ENCODE assay signal across 8 cellular contexts in genomic region chr22:33271390-33272161, GRCh38.
DNase-seq lines count a peak whose midpoint lies in the region; ATAC-seq, FAIRE-seq and TF ChIP-seq lines count a peak whose summit lies in the region.

No MANE protein-coding gene starts in this region.

- peak overlapping the region in 2 of 4 donors; percentile 70 to 73 for H3K27ac ChIP-seq in Peyer's patch

- H3K9me3 Mint-ChIP-seq in Calu3 (ENCODE audit: low read depth, unreplicated experiment) (no peaks in the 10 kb centered on the region), immature natural killer cell (no peaks in the 10 kb centered on the region)

- DNase-seq in GM18507 (ENCODE audit: extremely low spot score, insufficient read length, low read depth), result peak; percentile 33
- peak in 2 of 3 donors; percentile 35 to 51 for DNase-seq in Peyer's patch
- peak in 2 of 3 donors; percentile 53 to 58 for DNase-seq in mucosa of descending colon
- DNase-seq in Calu3, result no peak
- no peak for DNase-seq in H54 (ENCODE audit: insufficient read length, low spot score)
- no peak for DNase-seq in SKM-1 (lab: John Stamatoyannopoulos, UW; ENCODE audit: unreplicated experiment)
- no peak for DNase-seq in immature natural killer cell

- H3K4me3 Mint-ChIP-seq in Calu3 (ENCODE audit: low read depth, unreplicated experiment), result no peak overlapping the region
- H3K4me3 Mint-ChIP-seq in immature natural killer cell, result no peak overlapping the region

- H3K27me3 Mint-ChIP-seq in Calu3 (ENCODE audit: unreplicated experiment) (no peaks in the 10 kb centered on the region), immature natural killer cell (ENCODE audit: low read depth in 3 of 3) (peaks cover 0 to 4% (median 0%) of the 10 kb centered on the region in 3 donors)

- H3K9me3 ChIP-seq in Peyer's patch (no peaks in the 10 kb centered on the region), mucosa of descending colon (no peaks in the 10 kb centered on the region)

- no peak overlapping the region for H3K27ac Mint-ChIP-seq in Calu3 (ENCODE audit: unreplicated experiment)
- H3K27ac Mint-ChIP-seq in immature natural killer cell, result no peak overlapping the region

- H3K4me1 ChIP-seq in Peyer's patch (peaks cover 0 to 14% (median 3%) of the 10 kb centered on the region in 4 donors), mucosa of descending colon (ENCODE audit: low read depth) (peaks cover 14% of the 10 kb centered on the region)

- no peak for TF ChIP-seq POLR2A in Peyer's patch (IDR thresholded peaks at IDR 0.05)
- no peak for TF ChIP-seq POLR2A in H54 (IDR thresholded peaks at IDR 0.05; ENCODE audit: low read depth, low read length)

- peak; percentile 73 for ATAC-seq in HG02798 (IDR thresholded peaks at IDR 0.05; ENCODE audit: poor library complexity, unreplicated experiment)
- ATAC-seq in mucosa of descending colon, result peak; percentile 76

- H3K27me3 ChIP-seq in Peyer's patch, result no peaks in the 10 kb centered on the region

- TF ChIP-seq CTCF in Peyer's patch (IDR thresholded peaks at IDR 0.05), result no peak
- TF ChIP-seq CTCF in mucosa of descending colon (IDR thresholded peaks at IDR 0.05), result no peak
- TF ChIP-seq CTCF in Calu3 (IDR thresholded peaks at IDR 0.05; ENCODE audit: unreplicated experiment), result no peak

- intact Hi-C loops in mucosa of descending colon (cut with DNase I, micrococcal nuclease), result no loop called here
- intact Hi-C loops in Calu3 (cut with micrococcal nuclease; ENCODE audit: unreplicated experiment), result no loop called here

- no peak overlapping the region for H3K4me3 ChIP-seq in Peyer's patch
- no peak overlapping the region for H3K4me3 ChIP-seq in mucosa of descending colon

- peaks cover 0 to 17% (median 0%) of the 10 kb centered on the region in 3 donors for H3K36me3 ChIP-seq in Peyer's patch
- H3K36me3 ChIP-seq in mucosa of descending colon (ENCODE audit: low read depth), result no peaks in the 10 kb centered on the region

- no peaks in the 10 kb centered on the region for H3K4me1 Mint-ChIP-seq in Calu3 (ENCODE audit: low read depth, unreplicated experiment)
- H3K4me1 Mint-ChIP-seq in immature natural killer cell, result no peaks in the 10 kb centered on the region

- H3K36me3 Mint-ChIP-seq in Calu3 (ENCODE audit: insufficient read depth, unreplicated experiment) (no peaks in the 10 kb centered on the region), immature natural killer cell (peaks cover 0 to 7% (median 0%) of the 10 kb centered on the region in 3 donors)

- no TSS peak for BruUV-seq in Calu3 (replicated peaks; lab: Mats Ljungman, UMichigan)

- CTCF ChIA-PET in Calu3 (lab: Charles Lee), result interaction anchor here (0.5 kb wide), 1 partner anchor 1731 kb away, joined by 3 read pairs; no protein-coding TSS in a partner anchor

- FAIRE-seq in GM18507 (lab: Jason Lieb, UNC) (peak; percentile 97), H54 (lab: Jason Lieb, UNC) (no peak)

Comparison
In these comparisons a context has a peak if more than half of its experiments do, and no peak if none do; other contexts are left out.
1. DNase-seq: peak in GM18507 (single experiment), Peyer's patch (2 of 3) and mucosa of descending colon (2 of 3); none in Calu3 (single experiment), H54 (single experiment), SKM-1 (single experiment) and immature natural killer cell (0 of 3).